In genomic region chr6:20633566-20634340, GRCh38 we compare ENCODE assay signal across 16 cellular contexts.
DNase-seq lines count a peak whose midpoint lies in the region; ATAC-seq, FAIRE-seq and TF ChIP-seq lines count a peak whose summit lies in the region.
"Had no signal": no experiment of that assay in that cellular context is flagged by ENCODE, and none has a peak within 500 bp of the region (broad histone marks: within the 10 kb centered on the region; RNA-seq: fewer than 3 reads in every experiment).

No MANE protein-coding gene starts in this region.

- H3K4me1 Mint-ChIP-seq in endodermal cell = peaks cover 35% of the 10 kb centered on the region
- peaks cover 38% of the 10 kb centered on the region for H3K4me1 Mint-ChIP-seq in activated naive CD4-positive, alpha-beta T cell treated with anti-CD3 and anti-CD28 coated beads for 36 hours (ENCODE audit: low read depth)

- no peak for ATAC-seq in HG03139 (IDR thresholded peaks at IDR 0.05; ENCODE audit: unreplicated experiment)
- ATAC-seq: GM23338 had no signal

- 95% methylated on average over 2 of the region's 2 CpGs; no CpG with 5 or more reads in 1 of the 2 experiments for WGBS in endodermal cell (ENCODE audit: insufficient coverage in 1 of 2, insufficient read length in 1 of 2), 2 experiments

- no peak for TF ChIP-seq CTCF in endodermal cell (conservative IDR thresholded peaks at IDR 0.05)

- no peaks in the 10 kb centered on the region for H3K9me3 Mint-ChIP-seq in endodermal cell
- H3K9me3 Mint-ChIP-seq in activated naive CD4-positive, alpha-beta T cell treated with anti-CD3 and anti-CD28 coated beads for 36 hours = no peaks in the 10 kb centered on the region
- H3K9me3 Mint-ChIP-seq: GM23338 had no signal

- no peaks in the 10 kb centered on the region for H3K27me3 Mint-ChIP-seq in endodermal cell (ENCODE audit: insufficient read depth)
- no peaks in the 10 kb centered on the region for H3K27me3 Mint-ChIP-seq in activated naive CD4-positive, alpha-beta T cell treated with anti-CD3 and anti-CD28 coated beads for 36 hours (ENCODE audit: low read depth)
- H3K27me3 Mint-ChIP-seq: CD4-positive, CD25-positive, alpha-beta regulatory T cell had no signal

- no peaks in the 10 kb centered on the region for H3K36me3 ChIP-seq in endodermal cell (ENCODE audit: control insufficient read depth, insufficient read depth, low read length)
- H3K36me3 ChIP-seq: BE2C had no signal

- no peak overlapping the region for H3K4me3 ChIP-seq in endodermal cell (ENCODE audit: low read length)
- H3K4me3 ChIP-seq: GM23338 had no signal

- FAIRE-seq in islet of Langerhans (lab: Jason Lieb, UNC) = peak; percentile 55
- FAIRE-seq: H54 had no signal

- peaks cover 5% of the 10 kb centered on the region for H3K36me3 Mint-ChIP-seq in endodermal cell (ENCODE audit: low read depth)
- peaks cover 11% of the 10 kb centered on the region for H3K36me3 Mint-ChIP-seq in activated naive CD4-positive, alpha-beta T cell treated with anti-CD3 and anti-CD28 coated beads for 36 hours (ENCODE audit: low read depth)

- intact Hi-C loops in activated naive CD4-positive, alpha-beta T cell treated with anti-CD3 and anti-CD28 coated beads for 36 hours (cut with micrococcal nuclease) = no loop called here

- H3K27ac ChIP-seq in endodermal cell (ENCODE audit: low read depth, low read length) = no peak overlapping the region

- CTCF ChIA-PET in activated naive CD4-positive, alpha-beta T cell treated with anti-CD3 and anti-CD28 coated beads for 36 hours (lab: Charles Lee) = no interaction called here

- H3K27ac Mint-ChIP-seq in endodermal cell = no peak overlapping the region
- H3K27ac Mint-ChIP-seq in activated naive CD4-positive, alpha-beta T cell treated with anti-CD3 and anti-CD28 coated beads for 36 hours = no peak overlapping the region
- H3K27ac Mint-ChIP-seq: GM23338 had no signal

- peak; percentile 33 for DNase-seq in GM03348 (ENCODE audit: low spot score)
- peak; percentile 61 for DNase-seq in OCI-M1 (lab: John Stamatoyannopoulos, UW)
- DNase-seq in fibroblast of gingiva (ENCODE audit: low read depth) = peak; percentile 55
- DNase-seq in endodermal cell = no peak
- DNase-seq in activated naive CD4-positive, alpha-beta T cell treated with anti-CD3 and anti-CD28 coated beads for 36 hours = no peak
- DNase-seq: BE2C; C1 segment of cervical spinal cord; CD4-positive, CD25-positive, alpha-beta regulatory T cell; DMS153; DMS79; GDM1; HCEC 1CT had no signal

- H3K4me3 Mint-ChIP-seq in endodermal cell = no peak overlapping the region
- H3K4me3 Mint-ChIP-seq in activated naive CD4-positive, alpha-beta T cell treated with anti-CD3 and anti-CD28 coated beads for 36 hours = no peak overlapping the region
- H3K4me3 Mint-ChIP-seq: CD4-positive, CD25-positive, alpha-beta regulatory T cell; GM23338 had no signal

- no peaks in the 10 kb centered on the region for H3K27me3 ChIP-seq in endodermal cell (ENCODE audit: control insufficient read depth, insufficient read depth, low read length, poor library complexity, severe bottlenecking)
- H3K27me3 ChIP-seq: BE2C had no signal

- H3K9ac ChIP-seq in endodermal cell (ENCODE audit: extremely low read depth, low read length, poor library complexity, severe bottlenecking) = no peak overlapping the region

- H3K9me3 ChIP-seq in endodermal cell (ENCODE audit: control insufficient read depth, low read length) = no peaks in the 10 kb centered on the region
- H3K9me3 ChIP-seq: BE2C had no signal

- H3K4me1 ChIP-seq in endodermal cell (ENCODE audit: control insufficient read depth, insufficient read depth, low read length) = peaks cover 15% of the 10 kb centered on the region
- H3K4me1 ChIP-seq: BE2C had no signal

Comparison
In these comparisons a context has a peak if more than half of its experiments do, and no peak if none do; other contexts are left out.
1. DNase-seq: peak in GM03348 (single experiment), OCI-M1 (single experiment) and fibroblast of gingiva (single experiment); none in endodermal cell (single experiment) and activated naive CD4-positive, alpha-beta T cell treated with anti-CD3 and anti-CD28 coated beads for 36 hours (single experiment).